19 cellular contexts compared by ENCODE assay signal in the genomic region with DNA sequence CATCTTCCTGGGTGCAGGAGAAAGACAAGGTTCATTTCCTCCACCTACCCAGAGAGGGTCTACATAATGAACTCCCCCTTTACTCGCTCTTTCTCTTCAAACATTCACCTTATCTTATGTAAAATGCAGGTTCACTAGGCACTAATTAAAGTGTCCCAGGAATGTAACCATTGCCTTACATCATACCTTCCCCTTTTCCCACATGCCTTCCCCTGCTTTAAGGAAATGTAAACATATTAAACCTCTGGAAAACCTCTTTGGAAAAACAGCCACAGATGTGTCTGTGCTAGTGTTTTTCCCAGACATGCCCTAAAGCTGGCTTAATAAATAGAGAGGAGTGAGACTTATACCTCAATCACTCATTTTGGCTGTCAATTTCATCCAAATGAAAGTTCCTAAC. TPM values are rescaled to one million over a fixed set of nuclear protein-coding genes. Genes with fewer than 3 reads are reported as not detected.
DNase-seq lines count a peak whose midpoint lies in the region; ATAC-seq, FAIRE-seq and TF ChIP-seq lines count a peak whose summit lies in the region.
"Had no signal": no experiment of that assay in that cellular context is flagged by ENCODE, and none has a peak within 500 bp of the region (broad histone marks: within the 10 kb centered on the region; RNA-seq: fewer than 3 reads in every experiment).

No MANE protein-coding gene starts in this region.

- H3K27ac Mint-ChIP-seq in endodermal cell = peak overlapping the region; percentile 37
- peak overlapping the region; percentile 24 to 98 (median 82) for H3K27ac Mint-ChIP-seq in naive B cell
- peak overlapping the region; percentile 27 for H3K27ac Mint-ChIP-seq in type B pancreatic cell
- H3K27ac Mint-ChIP-seq: CD14-positive monocyte had no signal

- H3K9me3 Mint-ChIP-seq in endodermal cell (no peaks in the 10 kb centered on the region), naive B cell (no peaks in the 10 kb centered on the region), type B pancreatic cell (no peaks in the 10 kb centered on the region)
- H3K9me3 Mint-ChIP-seq: H9 had no signal

- H3K9ac ChIP-seq in HepG2 (ENCODE audit: insufficient read depth, low read depth, low read length) (peak overlapping the region; percentile 17; the same call in 1 of the 2 replicates), endodermal cell (ENCODE audit: extremely low read depth, low read length, poor library complexity, severe bottlenecking) (no peak overlapping the region)

- TF ChIP-seq CTCF in HepG2 (CRISPR knock-in tag; IDR thresholded peaks at IDR 0.05) (no peak), right lobe of liver (IDR thresholded peaks at IDR 0.05) (no peak), endodermal cell (conservative IDR thresholded peaks at IDR 0.05) (no peak), type B pancreatic cell (conservative IDR thresholded peaks at IDR 0.05) (no peak)

- FAIRE-seq in HepG2 (lab: Jason Lieb, UNC) = peak; percentile 62
- FAIRE-seq: GM12891 had no signal

- WGBS in HepG2 (ENCODE audit: low lambda C conversion rate) = 18% methylated on average over 1 of the region's 1 CpG
- 67% methylated on average over 1 of the region's 1 CpG for WGBS in right lobe of liver (ENCODE audit: insufficient coverage, low coverage, low lambda C conversion rate, missing lambda C conversion rate)
- 50 to 61% methylated on average over 1 of the region's 1 CpG for WGBS in endodermal cell (ENCODE audit: insufficient coverage in 1 of 2, insufficient read length in 1 of 2), 2 experiments
- WGBS in aorta, 2 donors = 58 to 80% methylated on average over 1 of the region's 1 CpG

- H3K4me1 ChIP-seq in HepG2 (ENCODE audit: insufficient read depth, low read length) (peaks cover 98% of the 10 kb centered on the region), right lobe of liver (peaks cover 0 to 11% (median 0%) of the 10 kb centered on the region in 4 donors), endodermal cell (ENCODE audit: control insufficient read depth, insufficient read depth, low read length) (peaks cover 11% of the 10 kb centered on the region), aorta (ENCODE audit: control insufficient read depth in 1 of 2, insufficient read depth in 2 of 2, low read length in 2 of 2) (peaks cover 0 to 4% of the 10 kb centered on the region in 2 donors)

- CTCF ChIA-PET in HepG2 (lab: Yijun Ruan, JAX; ENCODE audit: low intra/inter-chr PET ratio, low total read pairs) = no interaction called here

- intact Hi-C loops in HepG2 (cut with micrococcal nuclease; ENCODE audit: unreplicated experiment) = loop anchor here (5.0 kb wide), 1 partner anchor 98 kb away; no protein-coding TSS in a partner anchor
- intact Hi-C loops in right lobe of liver (cut with DNase I) = no loop called here
- intact Hi-C loops in aorta (cut with DNase I) = no loop called here

- no TSS peak for BruUV-seq in HepG2 (replicated peaks; lab: Mats Ljungman, UMichigan)

- peaks cover 86% of the 10 kb centered on the region for H3K79me2 ChIP-seq in HepG2 (ENCODE audit: insufficient read depth, low read length)

- POLR2A ChIA-PET in HepG2 (lab: Yijun Ruan, JAX) = interaction anchor here (0.9 kb wide), 1 partner anchor 16 kb away, joined by 5 read pairs; the partner anchor contains the start of gene TBC1D9

- H3K4me3 Mint-ChIP-seq in endodermal cell = no peak overlapping the region
- peak overlapping the region in 4 of 8 donors; percentile 12 to 64 (median 36) for H3K4me3 Mint-ChIP-seq in naive B cell
- no peak overlapping the region for H3K4me3 Mint-ChIP-seq in type B pancreatic cell
- H3K4me3 Mint-ChIP-seq: CD14-positive monocyte, H9 had no signal

- H3K27me3 ChIP-seq in HepG2 (ENCODE audit: control insufficient read depth in 1 of 2, insufficient read depth in 2 of 2, low read length in 2 of 2) (no peaks in the 10 kb centered on the region), right lobe of liver (no peaks in the 10 kb centered on the region), endodermal cell (ENCODE audit: control insufficient read depth, insufficient read depth, low read length, poor library complexity, severe bottlenecking) (no peaks in the 10 kb centered on the region), aorta (ENCODE audit: control insufficient read depth in 1 of 2, insufficient read depth in 2 of 2, low read length in 1 of 2) (no peaks in the 10 kb centered on the region)

- no peak overlapping the region for H2AFZ ChIP-seq in HepG2 (ENCODE audit: low read length)

- in situ Hi-C loops in HepG2 (cut with HindIII; ENCODE audit: extremely low pct_ligation_motif_present, low pct_unique_long_range_greater_than_20kb) = no loop called here

- no peaks in the 10 kb centered on the region for H3K36me3 ChIP-seq in HepG2 (replicated peaks in 1 of 2; ENCODE audit: control insufficient read depth in 1 of 2, insufficient read depth in 2 of 2, low read length in 2 of 2)
- H3K36me3 ChIP-seq in right lobe of liver = no peaks in the 10 kb centered on the region
- H3K36me3 ChIP-seq in endodermal cell (ENCODE audit: control insufficient read depth, insufficient read depth, low read length) = no peaks in the 10 kb centered on the region
- no peaks in the 10 kb centered on the region for H3K36me3 ChIP-seq in aorta (ENCODE audit: control insufficient read depth in 1 of 2, insufficient read depth in 2 of 2, low read length in 1 of 2)

- H3K36me3 Mint-ChIP-seq in endodermal cell (ENCODE audit: low read depth) = peaks cover 2% of the 10 kb centered on the region
- peaks cover 0 to 14% of the 10 kb centered on the region in 2 donors for H3K36me3 Mint-ChIP-seq in naive B cell
- H3K36me3 Mint-ChIP-seq in type B pancreatic cell = no peaks in the 10 kb centered on the region

- DNase-seq in HepG2 (ENCODE audit: low spot score) = peak; percentile 50
- DNase-seq in right lobe of liver = no peak
- no peak for DNase-seq in endodermal cell
- DNase-seq in naive B cell = no peak
- DNase-seq in type B pancreatic cell (ENCODE audit: extremely low spot score, unreplicated experiment) = no peak
- DNase-seq in aorta = no peak
- no peak for DNase-seq in OCI-M1 (lab: John Stamatoyannopoulos, UW)
- no peak for DNase-seq in NCI-H526 (lab: John Stamatoyannopoulos, UW)
- DNase-seq: 8988T, COR-L47, DMS53, H9, MV-4-11, NCI-H1436, NCI-H2029 treated with DMSO at 0.1 percent for 48 hours, NCI-H524, PC-3 had no signal

- TF ChIP-seq POLR2A in HepG2 (IDR thresholded peaks at IDR 0.05; ENCODE audit: insufficient read depth in 1 of 2, low read depth in 2 of 2, low read length in 2 of 2) = no peak
- TF ChIP-seq POLR2A in right lobe of liver (IDR thresholded peaks at IDR 0.05) = no peak

- ATAC-seq in HepG2 (peak; percentile 18), right lobe of liver (no peak), naive B cell (ENCODE audit: low read depth in 2 of 2) (no peak), aorta (ENCODE audit: low FRiP score) (no peak)
- ATAC-seq: PC-3 had no signal

- H3K4me3 ChIP-seq in HepG2 (replicated peaks in 1 of 3; ENCODE audit: insufficient read depth in 1 of 3, low read depth in 2 of 3, low read length in 3 of 3) (no peak overlapping the region), right lobe of liver (no peak overlapping the region), endodermal cell (ENCODE audit: low read length) (peak overlapping the region; percentile 9), aorta (ENCODE audit: low read length in 2 of 2) (no peak overlapping the region)

- peaks cover 70% of the 10 kb centered on the region for H3K4me1 Mint-ChIP-seq in endodermal cell
- peaks cover 68 to 96% (median 88%) of the 10 kb centered on the region in 3 donors for H3K4me1 Mint-ChIP-seq in naive B cell
- peaks cover 40% of the 10 kb centered on the region for H3K4me1 Mint-ChIP-seq in type B pancreatic cell (ENCODE audit: unreplicated experiment)

- H3K27ac ChIP-seq in HepG2 (ENCODE audit: extremely low read length, insufficient read depth, low read length) (peak overlapping the region; percentile 55), right lobe of liver (no peak overlapping the region), endodermal cell (ENCODE audit: low read depth, low read length) (no peak overlapping the region), aorta (ENCODE audit: low read depth in 1 of 2, low read length in 2 of 2) (no peak overlapping the region)

- H3K9me3 ChIP-seq in HepG2 (ENCODE audit: low read length) (no peaks in the 10 kb centered on the region), right lobe of liver (no peaks in the 10 kb centered on the region), endodermal cell (ENCODE audit: control insufficient read depth, low read length) (no peaks in the 10 kb centered on the region), aorta (ENCODE audit: control insufficient read depth, low read length) (no peaks in the 10 kb centered on the region)

- H4K20me1 ChIP-seq in HepG2 (ENCODE audit: insufficient read depth, low read length) = no peaks in the 10 kb centered on the region; the same call in 1 of the 2 replicates

- H3K4me2 ChIP-seq in HepG2 (ENCODE audit: low read depth, low read length) = peak overlapping the region; percentile 51

- TF ChIP-seq RAD21 in HepG2 (CRISPR knock-in tag; IDR thresholded peaks at IDR 0.05) = no peak

- TF ChIP-seq EP300 in HepG2 (IDR thresholded peaks at IDR 0.05; ENCODE audit: low read depth in 2 of 2, low read length in 2 of 2) (peak in 1 of 2 experiments; percentile 40; a peak in 1 of 4 replicates), HepG2 (CRISPR knock-in tag; IDR thresholded peaks at IDR 0.05; ENCODE audit: borderline replicate concordance) (no peak; the same call in 1 of the 2 replicates)

- H3K27me3 Mint-ChIP-seq in endodermal cell (ENCODE audit: insufficient read depth) = no peaks in the 10 kb centered on the region
- H3K27me3 Mint-ChIP-seq in naive B cell = no peaks in the 10 kb centered on the region
- H3K27me3 Mint-ChIP-seq in type B pancreatic cell = no peaks in the 10 kb centered on the region

RNA-seq across cellular contexts. Expression of gene TBC1D9, which starts 15.8 kb away (rescaled TPM):
- total RNA-seq in HepG2 (2016; rRNA removed; fragmentation: Illumina TruSeq; extraction: Trizol) = 12.2 TPM in 2 replicates
- total RNA-seq in HepG2 (2016; cell fraction: cytosol; rRNA removed; fragmentation: Illumina TruSeq; extraction: Trizol; ENCODE audit: low read depth) = 1.5 and 2.6 TPM in 2 replicates
- 10.4 and 11.6 TPM in 2 replicates for total RNA-seq in HepG2 (2016; cell fraction: insoluble cytoplasmic fraction; rRNA removed; fragmentation: Illumina TruSeq; extraction: Trizol)
- 4.6 and 4.8 TPM in 2 replicates for total RNA-seq in HepG2 (2016; cell fraction: membrane; rRNA removed; fragmentation: Illumina TruSeq; extraction: Trizol)
- 17.1 and 20.0 TPM in 2 replicates for total RNA-seq in HepG2 (2016; cell fraction: nucleus; rRNA removed; fragmentation: Illumina TruSeq; extraction: Trizol)
- polyA plus RNA-seq in HepG2 (2011; rRNA removed) = 9.6 and 11.9 TPM in 2 replicates
- polyA plus RNA-seq in HepG2 (2011; cell fraction: cytosol; rRNA removed) = 7.0 and 8.0 TPM in 2 replicates
- 11.8 and 12.8 TPM in 2 replicates for polyA plus RNA-seq in HepG2 (2011; cell fraction: nucleus; rRNA removed)
- 7.3 and 8.1 TPM in 2 replicates for polyA plus RNA-seq in HepG2 (2012)
- 0.26 and 0.42 TPM in 2 replicates for polyA plus RNA-seq in HepG2 (2016; cell fraction: cytosol; fragmentation: Illumina TruSeq; extraction: Trizol; ENCODE audit: low read depth)
- 7.8 and 8.5 TPM in 2 replicates for polyA plus RNA-seq in HepG2 (2016; cell fraction: insoluble cytoplasmic fraction; fragmentation: Illumina TruSeq; extraction: Trizol; ENCODE audit: low read depth)
- 1.4 and 1.7 TPM in 2 replicates for polyA plus RNA-seq in HepG2 (2016; cell fraction: membrane; fragmentation: Illumina TruSeq; extraction: Trizol; ENCODE audit: low read depth)
- 11.3 and 12.2 TPM in 2 replicates for polyA plus RNA-seq in HepG2 (2016; cell fraction: nucleus; fragmentation: Illumina TruSeq; extraction: Trizol; ENCODE audit: insufficient read depth, low read depth)
- polyA minus RNA-seq in HepG2 (2011; rRNA and poly(A)+ RNA removed; ENCODE audit: low replicate concordance) = 11.6 and 31.0 TPM in 2 replicates
- 13.0 and 13.1 TPM in 2 replicates for polyA minus RNA-seq in HepG2 (2011; cell fraction: cytosol; rRNA and poly(A)+ RNA removed)
- 57.6 and 63.4 TPM in 2 replicates for polyA minus RNA-seq in HepG2 (2011; cell fraction: nucleus; rRNA and poly(A)+ RNA removed)
- total RNA-seq in right lobe of liver = 10 to 100 TPM in 3 of 6 experiments, 1 to 10 TPM in 3; 6.6 to 17.9 (median 9.4) TPM
- 10 to 100 TPM; 22.3 to 29.0 TPM for total RNA-seq in endodermal cell
- 12.2 TPM for polyA plus RNA-seq in endodermal cell (2013, experiment 1 of 2)
- polyA plus RNA-seq in endodermal cell (2013, experiment 2 of 2) = 12.9 TPM
- 10 to 100 TPM in 5 of 6 donors, 1 to 10 TPM in 1; 4.4 to 38.9 (median 21.2) TPM for polyA plus RNA-seq in naive B cell (ENCODE audit: low read depth in 6 of 6)
- total RNA-seq in type B pancreatic cell (ENCODE audit: low replicate concordance) = 29.1 and 34.1 TPM in 2 replicates
- 10 to 100 TPM; 18.5 to 28.8 TPM for total RNA-seq in aorta
- polyA plus RNA-seq in aorta = 1 to 10 TPM; 4.7 to 8.5 TPM

Comparison
In these comparisons a context has a peak if more than half of its experiments do, and no peak if none do; other contexts are left out.
1. H3K27ac Mint-ChIP-seq: peak in every context shown above with its lines; median percentile 82 in naive B cell; 37 in endodermal cell; 27 in type B pancreatic cell.